ENCODE assay signal across 8 cellular contexts in the genomic region with DNA sequence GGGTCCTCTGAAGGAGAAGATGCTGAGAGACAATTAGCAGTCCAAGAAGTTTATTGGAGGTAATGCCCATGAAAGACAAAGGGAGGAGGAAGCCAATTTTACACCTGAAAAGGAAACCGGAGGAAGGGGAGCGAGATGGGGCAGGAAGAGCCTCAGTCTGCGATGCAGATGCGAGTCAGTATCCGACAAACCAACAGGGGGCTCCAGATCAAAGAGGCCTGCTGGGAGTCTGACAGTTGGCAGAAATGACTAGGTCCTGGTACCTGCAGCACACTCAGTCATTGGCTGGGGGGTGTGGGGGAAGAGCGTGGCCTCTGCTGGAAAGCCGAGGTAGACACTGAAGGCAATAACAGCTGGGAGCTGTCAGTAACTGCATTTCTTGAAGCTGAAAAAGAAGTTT.
DNase-seq lines count a peak whose midpoint lies in the region; ATAC-seq lines count a peak whose summit lies in the region.
"Had no signal": no experiment of that assay in that cellular context is flagged by ENCODE, and none has a peak within 500 bp of the region (broad histone marks: within the 10 kb centered on the region; RNA-seq: fewer than 3 reads in every experiment).

No MANE protein-coding gene starts in this region.

- peak; percentile 92 for DNase-seq in iPS DF 19.7 (ENCODE audit: low read depth, low spot score)
- no peak for DNase-seq in dermis blood vessel endothelial cell
- no peak for DNase-seq in T-helper 2 cell treated with Interferon-gamma antibody and Interleukin-4, amounts not matched to agents 5 μg/mL and 100 μg/mL, for 36 hours (ENCODE audit: low spot score)
- no peak for DNase-seq in T-helper 9 cell
- DNase-seq: OCI-M1 had no signal

- no peaks in the 10 kb centered on the region for H3K27me3 Mint-ChIP-seq in T-helper 2 cell treated with Interferon-gamma antibody and Interleukin-4, amounts not matched to agents 5 μg/mL and 100 μg/mL, for 36 hours (ENCODE audit: low read depth)

- no peaks in the 10 kb centered on the region for H3K4me1 Mint-ChIP-seq in T-helper 2 cell treated with Interferon-gamma antibody and Interleukin-4, amounts not matched to agents 5 μg/mL and 100 μg/mL, for 36 hours (ENCODE audit: low read depth)

- H3K36me3 Mint-ChIP-seq in T-helper 2 cell treated with Interferon-gamma antibody and Interleukin-4, amounts not matched to agents 5 μg/mL and 100 μg/mL, for 36 hours (ENCODE audit: low read depth), result no peaks in the 10 kb centered on the region

- H3K27ac Mint-ChIP-seq in T-helper 2 cell treated with Interferon-gamma antibody and Interleukin-4, amounts not matched to agents 5 μg/mL and 100 μg/mL, for 36 hours, result no peak overlapping the region

- ATAC-seq in GM18511 (IDR thresholded peaks at IDR 0.05; ENCODE audit: unreplicated experiment) (peak; percentile 58), GM21526 (IDR thresholded peaks at IDR 0.05; ENCODE audit: low FRiP score, unreplicated experiment) (peak; percentile 97), HG03442 (IDR thresholded peaks at IDR 0.05; ENCODE audit: unreplicated experiment) (peak; percentile 68)

- H3K9me3 Mint-ChIP-seq in T-helper 2 cell treated with Interferon-gamma antibody and Interleukin-4, amounts not matched to agents 5 μg/mL and 100 μg/mL, for 36 hours, result no peaks in the 10 kb centered on the region

- no peak overlapping the region for H3K4me3 Mint-ChIP-seq in T-helper 2 cell treated with Interferon-gamma antibody and Interleukin-4, amounts not matched to agents 5 μg/mL and 100 μg/mL, for 36 hours
